In the genomic region with DNA sequence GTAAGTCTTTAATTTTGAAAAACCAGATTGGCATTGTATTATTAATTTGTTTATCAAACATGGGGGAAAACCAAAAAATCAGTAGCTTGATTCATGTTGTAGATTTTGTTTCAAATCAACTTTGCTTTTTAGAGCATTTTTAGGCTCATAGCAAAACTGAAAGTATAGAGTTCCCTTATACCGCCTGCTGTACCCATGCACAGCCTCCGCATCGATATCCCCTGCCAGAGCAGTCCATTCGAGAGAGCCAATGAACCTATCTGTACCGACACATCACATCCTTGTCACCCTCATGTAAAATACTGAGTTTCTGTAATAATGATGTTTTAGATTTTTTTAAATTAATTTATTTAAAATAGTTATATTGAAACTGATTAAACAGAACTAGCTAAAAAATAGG, we compare ENCODE assay signal across 1 cellular context.
TF ChIP-seq lines count a peak whose summit lies in the region.

No MANE protein-coding gene starts in this region.

TF ChIP-seq in HepG2, 621 proteins besides CTCF, POLR2A, EP300 and RAD21 (continued from another document):
- TF ChIP-seq REST (IDR thresholded peaks at IDR 0.05; ENCODE audit: borderline replicate concordance in 1 of 2, low read depth in 1 of 2, low read length in 2 of 2) = no peak
- no peak for TF ChIP-seq ATRX (CRISPR knock-in tag; IDR thresholded peaks at IDR 0.05; ENCODE audit: borderline replicate concordance)
- TF ChIP-seq ZNF7 (CRISPR knock-in tag; IDR thresholded peaks at IDR 0.05) = no peak
- TF ChIP-seq, protein P1, sequence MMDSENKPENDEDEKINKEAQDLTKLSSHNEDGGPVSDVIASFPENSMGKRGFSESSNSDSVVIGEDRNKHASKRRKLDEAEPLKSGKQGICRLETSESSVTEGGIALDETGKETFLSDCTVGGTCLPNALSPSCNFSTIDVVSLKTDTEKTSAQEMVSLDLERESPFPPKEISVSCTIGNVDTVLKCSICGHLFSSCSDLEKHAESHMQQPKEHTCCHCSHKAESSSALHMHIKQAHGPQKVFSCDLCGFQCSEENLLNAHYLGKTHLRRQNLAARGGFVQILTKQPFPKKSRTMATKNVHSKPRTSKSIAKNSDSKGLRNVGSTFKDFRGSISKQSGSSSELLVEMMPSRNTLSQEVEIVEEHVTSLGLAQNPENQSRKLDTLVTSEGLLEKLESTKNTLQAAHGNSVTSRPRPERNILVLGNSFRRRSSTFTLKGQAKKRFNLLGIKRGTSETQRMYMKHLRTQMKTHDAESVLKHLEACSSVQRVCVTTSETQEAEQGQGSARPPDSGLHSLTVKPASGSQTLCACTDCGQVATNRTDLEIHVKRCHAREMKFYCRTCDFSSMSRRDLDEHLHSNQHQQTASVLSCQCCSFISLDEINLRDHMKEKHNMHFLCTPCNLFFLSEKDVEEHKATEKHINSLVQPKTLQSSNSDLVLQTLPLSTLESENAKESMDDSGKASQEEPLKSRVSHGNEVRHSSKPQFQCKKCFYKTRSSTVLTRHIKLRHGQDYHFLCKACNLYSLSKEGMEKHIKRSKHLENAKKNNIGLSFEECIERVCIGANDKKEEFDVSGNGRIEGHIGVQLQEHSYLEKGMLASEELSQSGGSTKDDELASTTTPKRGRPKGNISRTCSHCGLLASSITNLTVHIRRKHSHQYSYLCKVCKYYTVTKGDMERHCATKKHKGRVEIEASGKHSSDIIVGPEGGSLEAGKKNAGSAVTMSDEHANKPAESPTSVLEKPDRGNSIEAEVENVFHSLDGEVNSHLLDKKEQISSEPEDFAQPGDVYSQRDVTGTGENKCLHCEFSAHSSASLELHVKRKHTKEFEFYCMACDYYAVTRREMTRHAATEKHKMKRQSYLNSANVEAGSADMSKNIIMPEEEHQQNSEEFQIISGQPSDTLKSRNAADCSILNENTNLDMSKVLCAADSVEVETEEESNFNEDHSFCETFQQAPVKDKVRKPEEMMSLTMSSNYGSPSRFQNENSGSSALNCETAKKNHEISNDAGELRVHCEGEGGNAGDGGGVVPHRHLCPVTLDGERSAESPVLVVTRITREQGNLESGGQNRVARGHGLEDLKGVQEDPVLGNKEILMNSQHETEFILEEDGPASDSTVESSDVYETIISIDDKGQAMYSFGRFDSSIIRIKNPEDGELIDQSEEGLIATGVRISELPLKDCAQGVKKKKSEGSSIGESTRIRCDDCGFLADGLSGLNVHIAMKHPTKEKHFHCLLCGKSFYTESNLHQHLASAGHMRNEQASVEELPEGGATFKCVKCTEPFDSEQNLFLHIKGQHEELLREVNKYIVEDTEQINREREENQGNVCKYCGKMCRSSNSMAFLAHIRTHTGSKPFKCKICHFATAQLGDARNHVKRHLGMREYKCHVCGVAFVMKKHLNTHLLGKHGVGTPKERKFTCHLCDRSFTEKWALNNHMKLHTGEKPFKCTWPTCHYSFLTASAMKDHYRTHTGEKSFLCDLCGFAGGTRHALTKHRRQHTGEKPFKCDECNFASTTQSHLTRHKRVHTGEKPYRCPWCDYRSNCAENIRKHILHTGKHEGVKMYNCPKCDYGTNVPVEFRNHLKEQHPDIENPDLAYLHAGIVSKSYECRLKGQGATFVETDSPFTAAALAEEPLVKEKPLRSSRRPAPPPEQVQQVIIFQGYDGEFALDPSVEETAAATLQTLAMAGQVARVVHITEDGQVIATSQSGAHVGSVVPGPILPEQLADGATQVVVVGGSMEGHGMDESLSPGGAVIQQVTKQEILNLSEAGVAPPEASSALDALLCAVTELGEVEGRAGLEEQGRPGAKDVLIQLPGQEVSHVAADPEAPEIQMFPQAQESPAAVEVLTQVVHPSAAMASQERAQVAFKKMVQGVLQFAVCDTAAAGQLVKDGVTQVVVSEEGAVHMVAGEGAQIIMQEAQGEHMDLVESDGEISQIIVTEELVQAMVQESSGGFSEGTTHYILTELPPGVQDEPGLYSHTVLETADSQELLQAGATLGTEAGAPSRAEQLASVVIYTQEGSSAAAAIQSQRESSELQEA (CRISPR knock-in tag; IDR thresholded peaks at IDR 0.05; ENCODE audit: not compliant biosample characterization) = no peak
- no peak for TF ChIP-seq ZNF230 (CRISPR knock-in tag; IDR thresholded peaks at IDR 0.05)
- no peak for TF ChIP-seq ZNF44 (CRISPR knock-in tag; IDR thresholded peaks at IDR 0.05)
- no peak for TF ChIP-seq ZNF121 (CRISPR knock-in tag; IDR thresholded peaks at IDR 0.05)
